ENCODE assay signal across 22 cellular contexts in the genomic region with DNA sequence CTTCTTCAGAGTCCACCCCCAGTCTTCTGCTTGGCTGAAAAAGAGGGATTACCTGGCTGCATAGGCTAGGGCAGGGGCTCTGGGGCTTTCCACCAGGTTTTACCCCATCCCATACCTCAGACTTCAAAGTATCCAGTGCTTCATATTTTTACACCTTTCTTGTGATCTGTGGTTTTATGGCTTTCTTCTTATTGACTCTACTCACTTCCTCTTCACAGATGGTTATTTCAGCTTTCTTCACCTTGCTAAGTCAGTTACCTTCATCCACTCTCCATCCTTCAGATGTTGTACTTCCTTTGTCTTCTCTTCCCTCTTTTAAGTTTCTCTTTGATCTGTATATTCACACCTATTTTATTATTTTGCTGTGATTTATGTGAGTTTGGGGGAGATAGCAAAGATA.
A peak's percentile ranks its signal among the peaks of the same experiment; 100 is the strongest.
DNase-seq lines count a peak whose midpoint lies in the region; ATAC-seq, FAIRE-seq and TF ChIP-seq lines count a peak whose summit lies in the region.
"Had no signal": no experiment of that assay in that cellular context is flagged by ENCODE, and none has a peak within 500 bp of the region (broad histone marks: within the 10 kb centered on the region; RNA-seq: fewer than 3 reads in every experiment).

No MANE protein-coding gene starts in this region.

- DNase-seq in GM12891 (ENCODE audit: insufficient read length, low spot score) (no peak), MM.1S (peak; percentile 47), progenitor cell of endocrine pancreas (ENCODE audit: low spot score, unreplicated experiment) (no peak)
- no peak for DNase-seq in activated CD4-positive, alpha-beta T cell treated with anti-CD3 and anti-CD28 coated beads for 48 hours
- DNase-seq in stimulated activated naive CD4-positive, alpha-beta T cell treated with Interleukin-2 at 50 U/mL for 16 hours (lab: John Stamatoyannopoulos, UW), result no peak
- DNase-seq in activated CD4-positive, alpha-beta T cell treated with anti-CD3 and anti-CD28 coated beads, Interleukin-2, amount 50 U/mL, for 1 hour, result no peak
- DNase-seq: AML-193; Caco-2; CD4-positive, alpha-beta T cell; DMS153; DMS79; GDM1; GM23248 had no signal

- no peak overlapping the region for H3K4me3 ChIP-seq in MM.1S (ENCODE audit: low read length)
- H3K4me3 ChIP-seq: A549, GM23248, HAP-1, K562 had no signal

- H3K27ac ChIP-seq in MM.1S (ENCODE audit: low read length), result peak overlapping the region; percentile 29; the same call in 1 of the 2 replicates
- H3K27ac ChIP-seq: 22Rv1, A549, C4-2B, GM23248, HL-60 had no signal

- no peaks in the 10 kb centered on the region for H4K20me1 ChIP-seq in MM.1S (ENCODE audit: insufficient read depth, low read length)

- no peak overlapping the region for H3K9ac ChIP-seq in MM.1S (ENCODE audit: low read length)
- H3K9ac ChIP-seq: GM23248 had no signal

- H3K27me3 ChIP-seq in MM.1S (replicated peaks; ENCODE audit: insufficient read depth, low read length), result no peaks in the 10 kb centered on the region

- H3K36me3 ChIP-seq in MM.1S (replicated peaks; ENCODE audit: insufficient read depth, low read length), result no peaks in the 10 kb centered on the region
- H3K36me3 ChIP-seq: HAP-1 had no signal

- no peak overlapping the region for H3K27ac Mint-ChIP-seq in progenitor cell of endocrine pancreas
- H3K27ac Mint-ChIP-seq: CD4-positive, alpha-beta T cell had no signal

- H3K9me2 ChIP-seq in MM.1S (replicated peaks; ENCODE audit: insufficient read depth, low read length), result no peaks in the 10 kb centered on the region

- no peak for TF ChIP-seq POLR2A in GM12891 (IDR thresholded peaks at IDR 0.05; ENCODE audit: low read depth, low read length)

- peak; percentile 41 for ATAC-seq in GM21576 (IDR thresholded peaks at IDR 0.05; ENCODE audit: unreplicated experiment)
- ATAC-seq in HG03103 (IDR thresholded peaks at IDR 0.05; ENCODE audit: low read depth, unreplicated experiment), result peak; percentile 51
- ATAC-seq: A549, K562 had no signal

- peaks cover 14% of the 10 kb centered on the region for H3F3A ChIP-seq in MM.1S (ENCODE audit: insufficient read depth, low read length)

- no peaks in the 10 kb centered on the region for H3K36me3 Mint-ChIP-seq in progenitor cell of endocrine pancreas (ENCODE audit: insufficient read depth)

- peak overlapping the region; percentile 42 for H3K4me2 ChIP-seq in MM.1S (ENCODE audit: low read depth, low read length)
- H3K4me2 ChIP-seq: A549 had no signal

- peak overlapping the region; percentile 24; the same call in 1 of the 2 replicates for H2AFZ ChIP-seq in MM.1S (ENCODE audit: low read length)
- H2AFZ ChIP-seq: GM23248 had no signal

- no peak overlapping the region for H3K4me3 Mint-ChIP-seq in progenitor cell of endocrine pancreas (ENCODE audit: low read depth)
- H3K4me3 Mint-ChIP-seq: CD4-positive, alpha-beta T cell had no signal

- H3K4me1 ChIP-seq in MM.1S (ENCODE audit: low read length), result peaks cover 67% of the 10 kb centered on the region
- H3K4me1 ChIP-seq: A549, Caco-2, HAP-1 had no signal

- no peaks in the 10 kb centered on the region for H3K79me2 ChIP-seq in MM.1S (ENCODE audit: low read length)

- no peak for FAIRE-seq in GM12891 (lab: Jason Lieb, UNC)
- FAIRE-seq: A549, D721Med, K562 had no signal

- TF ChIP-seq CTCF in MM.1S (IDR thresholded peaks at IDR 0.05; ENCODE audit: low read length) (no peak), progenitor cell of endocrine pancreas (IDR thresholded peaks at IDR 0.05; ENCODE audit: unreplicated experiment) (no peak)

- no peaks in the 10 kb centered on the region for H3K9me3 ChIP-seq in MM.1S (replicated peaks; ENCODE audit: insufficient read depth, low read length)
- H3K9me3 ChIP-seq: A549, Caco-2, HAP-1 had no signal

- no peaks in the 10 kb centered on the region for H3K9me3 Mint-ChIP-seq in progenitor cell of endocrine pancreas (ENCODE audit: low read depth)
- H3K9me3 Mint-ChIP-seq: CD4-positive, alpha-beta T cell had no signal

- no peaks in the 10 kb centered on the region for H3K4me1 Mint-ChIP-seq in progenitor cell of endocrine pancreas (ENCODE audit: low read depth)

- H3K27me3 Mint-ChIP-seq in progenitor cell of endocrine pancreas, result peaks cover 3% of the 10 kb centered on the region
- H3K27me3 Mint-ChIP-seq: CD4-positive, alpha-beta T cell had no signal

TF ChIP-seq in GM12891, 5 proteins besides CTCF, POLR2A, EP300 and RAD21:
- TF ChIP-seq SPI1 (IDR thresholded peaks at IDR 0.05; ENCODE audit: low read depth, low read length) (peak; percentile 63), POLR2AphosphoS5 (IDR thresholded peaks at IDR 0.05; ENCODE audit: low read depth, low read length) (no peak)
